In genomic region chr20:35643045-35643444, GRCh38 we compare ENCODE assay signal across 30 cellular contexts. TPM values are rescaled to one million over a fixed set of nuclear protein-coding genes. Genes with fewer than 3 reads are reported as not detected.
DNase-seq lines count a peak whose midpoint lies in the region; ATAC-seq and TF ChIP-seq lines count a peak whose summit lies in the region.
"Had no signal": no experiment of that assay in that cellular context is flagged by ENCODE, and none has a peak within 500 bp of the region (broad histone marks: within the 10 kb centered on the region; RNA-seq: fewer than 3 reads in every experiment).

No MANE protein-coding gene starts in this region.

- no peak for ATAC-seq in stimulated activated naive CD8-positive, alpha-beta T cell treated with anti-CD3 and anti-CD28 coated beads, Interleukin-15, Interleukin-2, amounts not matched to agents 100 U/mL and 50 U/mL, for 24 hours
- no peak for ATAC-seq in T-helper 17 cell
- ATAC-seq in stimulated activated naive B cell treated with anti-CD40 and anti-IgM and Interleukin-4, amounts not matched to agents 10 μg/mL and 1 μg/mL and 100 μg/mL, for 72 hours (replicated peaks) = no peak
- no peak for ATAC-seq in stimulated activated memory B cell treated with anti-CD40 and anti-IgM and Interleukin-4, amounts not matched to agents 10 μg/mL and 1 μg/mL and 100 μg/mL, for 72 hours
- ATAC-seq: activated CD4-positive, alpha-beta T cell treated with anti-CD3 and anti-CD28 coated beads for 36 hours; activated naive CD4-positive, alpha-beta T cell treated with anti-CD3 and anti-CD28 coated beads, Interleukin-2, amount 50 U/mL, for 72 hours; K562; naive thymus-derived CD8-positive, alpha-beta T cell; right cardiac atrium; Right ventricle myocardium inferior; stimulated activated effector memory CD8-positive, alpha-beta T cell treated with anti-CD3 and anti-CD28 coated beads, Interleukin-12 subunit alpha, Interleukin-12 subunit beta, amount 100 ng/mL, for 72 hours had no signal

- H3K9me3 ChIP-seq in T-helper 17 cell (ENCODE audit: control insufficient read depth, low read length, poor library complexity, severe bottlenecking) (no peaks in the 10 kb centered on the region), esophagus muscularis mucosa (no peaks in the 10 kb centered on the region), ovary (no peaks in the 10 kb centered on the region)
- H3K9me3 ChIP-seq: BE2C, left ventricle myocardium inferior, spleen had no signal

- no peaks in the 10 kb centered on the region for H3K27me3 ChIP-seq in esophagus muscularis mucosa
- H3K27me3 ChIP-seq in ovary = no peaks in the 10 kb centered on the region
- H3K27me3 ChIP-seq: BE2C, spleen had no signal

- H3K4me1 ChIP-seq in esophagus muscularis mucosa (peaks cover 0 to 20% (median 11%) of the 10 kb centered on the region in 4 donors), ovary (ENCODE audit: insufficient read depth) (peaks cover 5% of the 10 kb centered on the region)
- H3K4me1 ChIP-seq: BE2C, parathyroid adenoma had no signal

- TF ChIP-seq POLR2A in esophagus muscularis mucosa (IDR thresholded peaks at IDR 0.05; ENCODE audit: low read depth) (no peak), ovary (IDR thresholded peaks at IDR 0.05) (no peak)

- peaks cover 22% of the 10 kb centered on the region for H3K36me3 Mint-ChIP-seq in stimulated activated naive CD8-positive, alpha-beta T cell treated with anti-CD3 and anti-CD28 coated beads, Interleukin-15, Interleukin-2, amounts not matched to agents 100 ng/mL and 50 ng/mL, for 24 hours (ENCODE audit: low read depth)
- no peaks in the 10 kb centered on the region for H3K36me3 Mint-ChIP-seq in T-helper 17 cell (ENCODE audit: low read depth)
- peaks cover 16 to 55% of the 10 kb centered on the region in 2 donors for H3K36me3 Mint-ChIP-seq in stimulated activated naive B cell treated with anti-CD40 and anti-IgM and Interleukin-4, amounts not matched to agents 10 μg/mL and 1 μg/mL and 100 μg/mL, for 72 hours
- H3K36me3 Mint-ChIP-seq in stimulated activated memory B cell treated with anti-CD40 and anti-IgM and Interleukin-4, amounts not matched to agents 10 μg/mL and 1 μg/mL and 100 μg/mL, for 72 hours = peaks cover 35% of the 10 kb centered on the region
- H3K36me3 Mint-ChIP-seq: mesothelial cell of epicardium had no signal

- WGBS in esophagus muscularis mucosa = 94% methylated on average over 4 of the region's 7 CpGs
- 90 to 93% (median 91%) methylated on average over 7 of the region's 7 CpGs for WGBS in ovary, 3 donors

- H3K27ac Mint-ChIP-seq in stimulated activated naive CD8-positive, alpha-beta T cell treated with anti-CD3 and anti-CD28 coated beads, Interleukin-15, Interleukin-2, amounts not matched to agents 100 ng/mL and 50 ng/mL, for 24 hours = peak overlapping the region; percentile 16
- peak overlapping the region; percentile 34 for H3K27ac Mint-ChIP-seq in T-helper 17 cell
- peak overlapping the region; percentile 31 for H3K27ac Mint-ChIP-seq in stimulated activated naive B cell treated with anti-CD40 and anti-IgM and Interleukin-4, amounts not matched to agents 10 μg/mL and 1 μg/mL and 100 μg/mL, for 72 hours
- no peak overlapping the region for H3K27ac Mint-ChIP-seq in stimulated activated memory B cell treated with anti-CD40 and anti-IgM and Interleukin-4, amounts not matched to agents 10 μg/mL and 1 μg/mL and 100 μg/mL, for 72 hours
- H3K27ac Mint-ChIP-seq: dendritic cell treated with granulocyte-macrophage colony-stimulating factor and Interleukin-4, amounts not matched to agents 40 ng/mL and 50 ng/mL, for 4 days; mesothelial cell of epicardium had no signal

- H3K27me3 Mint-ChIP-seq in stimulated activated naive CD8-positive, alpha-beta T cell treated with anti-CD3 and anti-CD28 coated beads, Interleukin-15, Interleukin-2, amounts not matched to agents 100 ng/mL and 50 ng/mL, for 24 hours = no peaks in the 10 kb centered on the region
- H3K27me3 Mint-ChIP-seq in T-helper 17 cell = no peaks in the 10 kb centered on the region
- no peaks in the 10 kb centered on the region for H3K27me3 Mint-ChIP-seq in stimulated activated naive B cell treated with anti-CD40 and anti-IgM and Interleukin-4, amounts not matched to agents 10 μg/mL and 1 μg/mL and 100 μg/mL, for 72 hours
- H3K27me3 Mint-ChIP-seq in stimulated activated memory B cell treated with anti-CD40 and anti-IgM and Interleukin-4, amounts not matched to agents 10 μg/mL and 1 μg/mL and 100 μg/mL, for 72 hours = no peaks in the 10 kb centered on the region
- H3K27me3 Mint-ChIP-seq: activated CD4-positive, alpha-beta T cell treated with anti-CD3 and anti-CD28 coated beads for 36 hours; dendritic cell treated with granulocyte-macrophage colony-stimulating factor and Interleukin-4, amounts not matched to agents 40 ng/mL and 50 ng/mL, for 4 days; naive thymus-derived CD8-positive, alpha-beta T cell had no signal

- TF ChIP-seq CTCF in esophagus muscularis mucosa (IDR thresholded peaks at IDR 0.05) = no peak
- no peak for TF ChIP-seq CTCF in ovary (IDR thresholded peaks at IDR 0.05)

- H3K27ac ChIP-seq in esophagus muscularis mucosa (replicated peaks in 1 of 4) (no peak overlapping the region), ovary (no peak overlapping the region)
- H3K27ac ChIP-seq: left ventricle myocardium inferior, parathyroid adenoma, PC-9, spleen had no signal

- H3K4me3 ChIP-seq in esophagus muscularis mucosa = no peak overlapping the region
- no peak overlapping the region for H3K4me3 ChIP-seq in ovary
- H3K4me3 ChIP-seq: K562, left ventricle myocardium inferior, PC-9, spleen had no signal

- intact Hi-C loops in esophagus muscularis mucosa (cut with DNase I) (no loop called here), ovary (cut with DNase I) (no loop called here)

- H3K9me3 Mint-ChIP-seq in stimulated activated naive CD8-positive, alpha-beta T cell treated with anti-CD3 and anti-CD28 coated beads, Interleukin-15, Interleukin-2, amounts not matched to agents 100 ng/mL and 50 ng/mL, for 24 hours = no peaks in the 10 kb centered on the region
- H3K9me3 Mint-ChIP-seq in stimulated activated naive B cell treated with anti-CD40 and anti-IgM and Interleukin-4, amounts not matched to agents 10 μg/mL and 1 μg/mL and 100 μg/mL, for 72 hours = no peaks in the 10 kb centered on the region
- no peaks in the 10 kb centered on the region for H3K9me3 Mint-ChIP-seq in stimulated activated memory B cell treated with anti-CD40 and anti-IgM and Interleukin-4, amounts not matched to agents 10 μg/mL and 1 μg/mL and 100 μg/mL, for 72 hours
- H3K9me3 Mint-ChIP-seq: activated naive CD4-positive, alpha-beta T cell treated with anti-CD3 and anti-CD28 coated beads, Interleukin-2, amount 50 U/mL, for 72 hours; dendritic cell treated with granulocyte-macrophage colony-stimulating factor and Interleukin-4, amounts not matched to agents 40 ng/mL and 50 ng/mL, for 4 days; mesothelial cell of epicardium; naive thymus-derived CD8-positive, alpha-beta T cell; stimulated activated effector memory CD8-positive, alpha-beta T cell treated with anti-CD3 and anti-CD28 coated beads, Interleukin-12 subunit alpha, Interleukin-12 subunit beta, amount 100 ng/mL, for 72 hours had no signal

- no peak for TF ChIP-seq EP300 in esophagus muscularis mucosa (IDR thresholded peaks at IDR 0.05)
- no peak for TF ChIP-seq EP300 in ovary (IDR thresholded peaks at IDR 0.05)

- no peaks in the 10 kb centered on the region for H3K36me3 ChIP-seq in esophagus muscularis mucosa
- no peaks in the 10 kb centered on the region for H3K36me3 ChIP-seq in ovary

- DNase-seq in stimulated activated naive CD8-positive, alpha-beta T cell treated with anti-CD3 and anti-CD28 coated beads, Interleukin-15, Interleukin-2, amounts not matched to agents 100 U/mL and 50 U/mL, for 24 hours = no peak
- no peak for DNase-seq in T-helper 17 cell
- peak; percentile 66 for DNase-seq in esophagus muscularis mucosa (ENCODE audit: extremely low spot score)
- DNase-seq in stimulated activated naive B cell treated with anti-CD40 and anti-IgM and Interleukin-4, amounts not matched to agents 10 μg/mL and 1 μg/mL and 100 μg/mL, for 72 hours = no peak
- DNase-seq in ovary = no peak
- DNase-seq in NCI-H128 (lab: John Stamatoyannopoulos, UW; ENCODE audit: unreplicated experiment) = no peak
- DNase-seq: ACHN; activated CD4-positive, alpha-beta T cell treated with anti-CD3 and anti-CD28 coated beads for 36 hours; activated CD8-positive, alpha-beta memory T cell treated with anti-CD3 and anti-CD28 coated beads for 24 hours; BE2C; central memory CD4-positive, alpha-beta T cell; H7; islet precursor cell; left ventricle myocardium inferior; naive thymus-derived CD8-positive, alpha-beta T cell; NCI-H1417; NCI-H2081 treated with DMSO at 0.1 percent for 48 hours; PC-9; right cardiac atrium; spleen; stimulated activated CD4-positive, alpha-beta T cell treated with anti-CD3 and anti-CD28 coated beads, Interleukin-2, amount 100 ng/mL, for 48 hours had no signal

- H3K4me1 Mint-ChIP-seq in stimulated activated naive CD8-positive, alpha-beta T cell treated with anti-CD3 and anti-CD28 coated beads, Interleukin-15, Interleukin-2, amounts not matched to agents 100 ng/mL and 50 ng/mL, for 24 hours (ENCODE audit: low read depth) = peaks cover 80% of the 10 kb centered on the region
- peaks cover 54% of the 10 kb centered on the region for H3K4me1 Mint-ChIP-seq in T-helper 17 cell
- peaks cover 43 to 68% of the 10 kb centered on the region in 2 donors for H3K4me1 Mint-ChIP-seq in stimulated activated naive B cell treated with anti-CD40 and anti-IgM and Interleukin-4, amounts not matched to agents 10 μg/mL and 1 μg/mL and 100 μg/mL, for 72 hours
- peaks cover 58% of the 10 kb centered on the region for H3K4me1 Mint-ChIP-seq in stimulated activated memory B cell treated with anti-CD40 and anti-IgM and Interleukin-4, amounts not matched to agents 10 μg/mL and 1 μg/mL and 100 μg/mL, for 72 hours

- no peak overlapping the region for H3K4me3 Mint-ChIP-seq in stimulated activated naive CD8-positive, alpha-beta T cell treated with anti-CD3 and anti-CD28 coated beads, Interleukin-15, Interleukin-2, amounts not matched to agents 100 ng/mL and 50 ng/mL, for 24 hours
- H3K4me3 Mint-ChIP-seq in T-helper 17 cell = no peak overlapping the region
- no peak overlapping the region for H3K4me3 Mint-ChIP-seq in stimulated activated naive B cell treated with anti-CD40 and anti-IgM and Interleukin-4, amounts not matched to agents 10 μg/mL and 1 μg/mL and 100 μg/mL, for 72 hours
- H3K4me3 Mint-ChIP-seq in stimulated activated memory B cell treated with anti-CD40 and anti-IgM and Interleukin-4, amounts not matched to agents 10 μg/mL and 1 μg/mL and 100 μg/mL, for 72 hours = no peak overlapping the region
- H3K4me3 Mint-ChIP-seq: activated CD4-positive, alpha-beta T cell treated with anti-CD3 and anti-CD28 coated beads for 36 hours; dendritic cell treated with granulocyte-macrophage colony-stimulating factor and Interleukin-4, amounts not matched to agents 40 ng/mL and 50 ng/mL, for 4 days; mesothelial cell of epicardium; naive thymus-derived CD8-positive, alpha-beta T cell; stimulated activated effector memory CD8-positive, alpha-beta T cell treated with anti-CD3 and anti-CD28 coated beads, Interleukin-12 subunit alpha, Interleukin-12 subunit beta, amount 100 ng/mL, for 72 hours had no signal

RNA-seq across cellular contexts. Expression of gene CPNE1, which starts 21.7 kb away (rescaled TPM):
- total RNA-seq in T-helper 17 cell = 100 to 1,000 TPM; 215 to 250 TPM
- 100 to 1,000 TPM in 2 of 4 donors, 10 to 100 TPM in 2; 23.0 to 148 (median 99.9) TPM for total RNA-seq in esophagus muscularis mucosa
- 100 to 1,000 TPM in 6 of 7 donors, 10 to 100 TPM in 1; 97.5 to 173 (median 165) TPM for total RNA-seq in ovary
- 100 to 1,000 TPM; 127 to 129 TPM for polyA plus RNA-seq in ovary

RNA-seq across cellular contexts. Expression of gene RBM12, which starts 21.7 kb away (rescaled TPM):
- total RNA-seq in T-helper 17 cell (10 to 100 TPM; 86.0 to 87.8 TPM), esophagus muscularis mucosa (10 to 100 TPM; 21.0 to 30.6 (median 24.0) TPM), ovary (100 to 1,000 TPM in 5 of 7 donors, 10 to 100 TPM in 2; 30.0 to 130 (median 107) TPM)
- 10 to 100 TPM; 20.4 to 63.5 TPM for polyA plus RNA-seq in ovary

RNA-seq across cellular contexts. Expression of gene SPAG4, which starts 27.4 kb away (rescaled TPM):
- 10 to 100 TPM; 13.7 to 15.7 TPM for total RNA-seq in T-helper 17 cell
- total RNA-seq in esophagus muscularis mucosa = 1 to 10 TPM; 2.6 to 5.0 (median 2.9) TPM
- 10 to 100 TPM in 2 of 7 donors, 1 to 10 TPM in 5; 6.3 to 12.8 (median 9.9) TPM for total RNA-seq in ovary
- 1 to 10 TPM in 1 of 2 donors, under 1 TPM in 1; 1.00 to 4.4 TPM for polyA plus RNA-seq in ovary

RNA-seq across cellular contexts. Expression of gene NFS1, which starts 56.1 kb away (rescaled TPM):
- total RNA-seq in T-helper 17 cell (10 to 100 TPM; 16.8 to 19.4 TPM), esophagus muscularis mucosa (10 to 100 TPM; 25.3 to 63.3 (median 32.7) TPM), ovary (10 to 100 TPM; 17.3 to 33.7 (median 29.4) TPM)
- 10 to 100 TPM; 26.8 to 58.1 TPM for polyA plus RNA-seq in ovary

RNA-seq across cellular contexts. Expression of gene ROMO1, which starts 56.2 kb away (rescaled TPM):
- 10 to 100 TPM; 35.1 to 37.6 TPM for total RNA-seq in T-helper 17 cell
- total RNA-seq in esophagus muscularis mucosa = 100 to 1,000 TPM; 159 to 360 (median 263) TPM
- total RNA-seq in ovary = 100 to 1,000 TPM in 6 of 7 donors, 10 to 100 TPM in 1; 98.7 to 404 (median 112) TPM
- 100 to 1,000 TPM in 1 of 2 donors, 10 to 100 TPM in 1; 23.2 to 195 TPM for polyA plus RNA-seq in ovary
